Comparison of ENCODE assay signal across 9 cellular contexts in genomic region chr21:18041012-18041411, GRCh38.
DNase-seq lines count a peak whose midpoint lies in the region; ATAC-seq, FAIRE-seq and TF ChIP-seq lines count a peak whose summit lies in the region.
"Had no signal": no experiment of that assay in that cellular context is flagged by ENCODE, and none has a peak within 500 bp of the region (broad histone marks: within the 10 kb centered on the region; RNA-seq: fewer than 3 reads in every experiment).

No MANE protein-coding gene starts in this region.

- FAIRE-seq in GM12891 (lab: Jason Lieb, UNC), result no peak

- peak; percentile 14 for TF ChIP-seq CTCF in GM13977 (IDR thresholded peaks at IDR 0.05; ENCODE audit: extremely low read depth, insufficient read depth, missing control alignments)

- TF ChIP-seq EP300 in Ishikawa (IDR thresholded peaks at IDR 0.05; ENCODE audit: borderline replicate concordance), result no peak

- no peak for TF ChIP-seq POLR2A in GM12891 (IDR thresholded peaks at IDR 0.05; ENCODE audit: low read depth, low read length)

- peak; percentile 55 for TF ChIP-seq RAD21 in Ishikawa (IDR thresholded peaks at IDR 0.05; ENCODE audit: low read depth)

- DNase-seq in GM13977 (ENCODE audit: low spot score) (no peak), RPMI7951 (ENCODE audit: low read depth) (peak; percentile 4), iPS DF 19.7 (ENCODE audit: low read depth, low spot score) (peak; percentile 28), GM12891 (ENCODE audit: insufficient read length, low spot score) (no peak)
- DNase-seq in stimulated activated CD4-positive, alpha-beta T cell treated with anti-CD3 and anti-CD28 coated beads, Interleukin-4, amount 100 ng/mL, for 24 hours, result no peak
- DNase-seq: IMR-90 had no signal

- in situ Hi-C loops in GM13977 (cut with MboI; ENCODE audit: low pct_unique_long_range_greater_than_20kb, low sequenced_read_pairs, unreplicated experiment), result no loop called here

- ATAC-seq in HG02840 (IDR thresholded peaks at IDR 0.05; ENCODE audit: low FRiP score, unreplicated experiment) (no peak), HG03139 (IDR thresholded peaks at IDR 0.05; ENCODE audit: unreplicated experiment) (no peak)

TF ChIP-seq in Ishikawa, 13 proteins besides CTCF, POLR2A, EP300 and RAD21:
- TF ChIP-seq, protein P1, sequence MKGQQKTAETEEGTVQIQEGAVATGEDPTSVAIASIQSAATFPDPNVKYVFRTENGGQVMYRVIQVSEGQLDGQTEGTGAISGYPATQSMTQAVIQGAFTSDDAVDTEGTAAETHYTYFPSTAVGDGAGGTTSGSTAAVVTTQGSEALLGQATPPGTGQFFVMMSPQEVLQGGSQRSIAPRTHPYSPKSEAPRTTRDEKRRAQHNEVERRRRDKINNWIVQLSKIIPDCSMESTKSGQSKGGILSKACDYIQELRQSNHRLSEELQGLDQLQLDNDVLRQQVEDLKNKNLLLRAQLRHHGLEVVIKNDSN (IDR thresholded peaks at IDR 0.05), result no peak
- TF ChIP-seq CEBPB (IDR thresholded peaks at IDR 0.05), result no peak
- no peak for TF ChIP-seq CREB1 (IDR thresholded peaks at IDR 0.05; ENCODE audit: low read depth)

TF ChIP-seq in GM12891, 5 proteins besides CTCF, POLR2A, EP300 and RAD21:
- TF ChIP-seq TAF1 (IDR thresholded peaks at IDR 0.05; ENCODE audit: low read depth, low read length) (no peak), POLR2AphosphoS5 (IDR thresholded peaks at IDR 0.05; ENCODE audit: low read depth, low read length) (no peak), PAX5 (IDR thresholded peaks at IDR 0.05; ENCODE audit: insufficient read depth, low read length, severe bottlenecking) (no peak), SPI1 (IDR thresholded peaks at IDR 0.05; ENCODE audit: low read depth, low read length) (no peak)

Comparison
In these comparisons a context has a peak if more than half of its experiments do, and no peak if none do; other contexts are left out.
1. DNase-seq: peak in RPMI7951 (single experiment) and iPS DF 19.7 (single experiment); none in GM13977 (single experiment), stimulated activated CD4-positive, alpha-beta T cell treated with anti-CD3 and anti-CD28 coated beads, Interleukin-4, amount 100 ng/mL, for 24 hours (single experiment) and GM12891 (single experiment).